In the genomic region with DNA sequence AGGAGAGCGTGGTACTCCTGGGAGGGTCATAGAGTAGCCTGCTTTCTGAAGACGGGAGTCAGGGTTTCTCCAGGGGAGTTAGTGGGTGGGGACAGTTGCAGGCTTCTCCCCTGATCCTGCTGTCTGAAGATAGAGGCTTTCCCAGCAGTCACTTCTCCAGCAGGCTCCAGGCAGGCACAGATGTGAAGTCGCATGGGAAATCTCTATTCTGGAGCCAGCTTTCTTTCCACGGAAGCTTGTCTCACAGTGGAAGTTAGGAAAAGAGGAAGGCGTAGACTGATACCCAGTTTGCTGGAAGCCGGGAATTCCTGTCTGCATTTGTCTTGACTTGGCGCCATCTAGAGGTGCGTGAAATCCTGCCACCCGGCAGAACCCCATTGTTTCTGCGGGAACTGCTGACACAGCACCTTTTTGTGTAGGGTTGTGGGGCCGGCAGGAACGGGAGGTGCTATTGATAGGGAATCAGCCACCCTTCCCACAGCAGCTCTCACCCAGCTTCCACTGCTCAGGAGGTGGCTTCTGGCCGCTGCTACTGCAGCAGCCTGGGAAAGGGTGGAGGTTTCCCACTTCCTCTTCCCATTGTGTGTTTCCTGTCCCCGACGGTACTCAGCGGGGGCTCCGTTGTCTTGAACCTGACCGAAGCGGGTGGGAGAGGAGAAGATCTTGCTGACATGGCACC, we compare ENCODE assay signal across 8 cellular contexts. TPM values are rescaled to one million over a fixed set of nuclear protein-coding genes. Genes with fewer than 3 reads are reported as not detected.
DNase-seq lines count a peak whose midpoint lies in the region; ATAC-seq and TF ChIP-seq lines count a peak whose summit lies in the region.

No MANE protein-coding gene starts in this region.

- H3K27ac ChIP-seq in H9 (ENCODE audit: insufficient read length, low read depth, low read length) (no peak overlapping the region), endodermal cell (ENCODE audit: low read depth, low read length) (peak overlapping the region; percentile 30)

- peak overlapping the region; percentile 95 to 96 (median 96) for H3K27ac Mint-ChIP-seq in H9
- peak overlapping the region; percentile 68 for H3K27ac Mint-ChIP-seq in activated CD8-positive, alpha-beta T cell treated with anti-CD3 and anti-CD28 coated beads, Interleukin-2, amount 10 ng/mL, durations not matched to agents 7 days and 5 days
- H3K27ac Mint-ChIP-seq in endodermal cell: peak overlapping the region; percentile 87
- H3K27ac Mint-ChIP-seq in memory B cell: no peak overlapping the region

- peaks cover 23% of the 10 kb centered on the region for H3K36me3 ChIP-seq in endodermal cell (ENCODE audit: control insufficient read depth, insufficient read depth, low read length)

- H3K36me3 Mint-ChIP-seq in H9 (ENCODE audit: insufficient read depth in 1 of 3, low read depth in 3 of 3) (peaks cover 16 to 38% (median 37%) of the 10 kb centered on the region in 3 experiments; a peak in 6 of 7 replicates), endodermal cell (ENCODE audit: low read depth) (peaks cover 17% of the 10 kb centered on the region), memory B cell (peaks cover 11% of the 10 kb centered on the region)
- H3K36me3 Mint-ChIP-seq in activated CD8-positive, alpha-beta T cell treated with anti-CD3 and anti-CD28 coated beads, Interleukin-2, amount 10 ng/mL, durations not matched to agents 7 days and 5 days (ENCODE audit: low read depth): peaks cover 24% of the 10 kb centered on the region

- no peak overlapping the region for H3K4me2 ChIP-seq in H9 (ENCODE audit: insufficient read depth, insufficient read length, low read length)

- H4K8ac ChIP-seq in H9 (replicated peaks; ENCODE audit: insufficient read length, low read depth, low read length): no peak overlapping the region

- H2BK15ac ChIP-seq in H9 (ENCODE audit: low read depth, low read length): no peak overlapping the region

- H3K23ac ChIP-seq in H9 (ENCODE audit: insufficient read length, low read depth, low read length): no peak overlapping the region

- no peak overlapping the region for H3T11ph ChIP-seq in H9 (ENCODE audit: low read length)

- H3K23me2 ChIP-seq in H9 (ENCODE audit: insufficient read length, low read depth, low read length, poor library complexity, severe bottlenecking): no peaks in the 10 kb centered on the region

- H4K5ac ChIP-seq in H9 (ENCODE audit: insufficient read length, low read depth, low read length): no peak overlapping the region

- H3K56ac ChIP-seq in H9 (ENCODE audit: insufficient read length, low read depth, low read length): no peak overlapping the region

- DNase-seq in AG09309 (ENCODE audit: low read depth) (peak; percentile 62), H9 (peak; percentile 86), NCI-H748 (lab: John Stamatoyannopoulos, UW; ENCODE audit: unreplicated experiment) (peak; percentile 85), endodermal cell (peak; percentile 95), memory B cell (ENCODE audit: low spot score in 2 of 2) (peak; percentile 11 to 37)
- DNase-seq in activated CD8-positive, alpha-beta T cell treated with anti-CD3 and anti-CD28 coated beads, Interleukin-2, amount 10 ng/mL, durations not matched to agents 7 days and 5 days: peak; percentile 63
- peak; percentile 25 for DNase-seq in stimulated activated CD8-positive, alpha-beta memory T cell treated with anti-CD3 and anti-CD28 coated beads, Interleukin-15, amount 100 ng/mL, for 1 hour (ENCODE audit: low read depth)

- H3K27me3 ChIP-seq in H9 (ENCODE audit: insufficient read depth, low read length) (no peaks in the 10 kb centered on the region), endodermal cell (ENCODE audit: control insufficient read depth, insufficient read depth, low read length, poor library complexity, severe bottlenecking) (no peaks in the 10 kb centered on the region)

- peaks cover 9% of the 10 kb centered on the region in 2 experiments for H3K4me1 Mint-ChIP-seq in H9
- H3K4me1 Mint-ChIP-seq in activated CD8-positive, alpha-beta T cell treated with anti-CD3 and anti-CD28 coated beads, Interleukin-2, amount 10 ng/mL, durations not matched to agents 7 days and 5 days (ENCODE audit: low read depth): peaks cover 15% of the 10 kb centered on the region
- peaks cover 4% of the 10 kb centered on the region for H3K4me1 Mint-ChIP-seq in endodermal cell
- H3K4me1 Mint-ChIP-seq in memory B cell: peaks cover 4% of the 10 kb centered on the region

- no peak overlapping the region for H2BK120ac ChIP-seq in H9 (ENCODE audit: low read depth, low read length, poor library complexity, severe bottlenecking)

- H3K18ac ChIP-seq in H9 (ENCODE audit: insufficient read length, low read depth, low read length): no peak overlapping the region

- no peak overlapping the region for H3K14ac ChIP-seq in H9 (ENCODE audit: insufficient read depth, low read length)

- TF ChIP-seq CTCF in AG09309 (IDR thresholded peaks at IDR 0.05; ENCODE audit: control insufficient read depth, insufficient read depth, low read depth, low read length, missing control alignments): peak; percentile 90
- peak; percentile 89 for TF ChIP-seq CTCF in H9 (conservative IDR thresholded peaks at IDR 0.05)
- TF ChIP-seq CTCF in endodermal cell (conservative IDR thresholded peaks at IDR 0.05): peak; percentile 92

- H3K79me2 ChIP-seq in H9 (ENCODE audit: insufficient read depth, low read length): no peaks in the 10 kb centered on the region

- H3K4me1 ChIP-seq in H9 (ENCODE audit: insufficient read depth, low read length): no peaks in the 10 kb centered on the region
- H3K4me1 ChIP-seq in endodermal cell (ENCODE audit: control insufficient read depth, insufficient read depth, low read length): no peaks in the 10 kb centered on the region

- H4K20me1 ChIP-seq in H9 (ENCODE audit: control insufficient read depth, insufficient read depth, insufficient read length): no peaks in the 10 kb centered on the region

- no peak overlapping the region for H2AFZ ChIP-seq in H9 (ENCODE audit: low read length)

- no peak overlapping the region for H2BK5ac ChIP-seq in H9 (ENCODE audit: insufficient read length, low read length)

- no peak overlapping the region for H2BK12ac ChIP-seq in H9 (ENCODE audit: insufficient read length, low read depth, low read length)

- no peak overlapping the region for H2AK5ac ChIP-seq in H9 (ENCODE audit: insufficient read length, low read length)

- H3K27me3 Mint-ChIP-seq in H9 (ENCODE audit: low read depth): no peaks in the 10 kb centered on the region; the same call in 1 of the 2 replicates
- no peaks in the 10 kb centered on the region for H3K27me3 Mint-ChIP-seq in activated CD8-positive, alpha-beta T cell treated with anti-CD3 and anti-CD28 coated beads, Interleukin-2, amount 10 ng/mL, durations not matched to agents 7 days and 5 days (ENCODE audit: low read depth)
- no peaks in the 10 kb centered on the region for H3K27me3 Mint-ChIP-seq in endodermal cell (ENCODE audit: insufficient read depth)
- H3K27me3 Mint-ChIP-seq in memory B cell: no peaks in the 10 kb centered on the region

- ATAC-seq in activated CD8-positive, alpha-beta T cell treated with anti-CD3 and anti-CD28 coated beads, Interleukin-2, amount 10 ng/mL, durations not matched to agents 7 days and 5 days: peak; percentile 68
- peak; percentile 59 for ATAC-seq in memory B cell (ENCODE audit: low read depth)
- no peak for ATAC-seq in HG03097 (IDR thresholded peaks at IDR 0.05; ENCODE audit: low FRiP score, unreplicated experiment)

- CTCF ChIA-PET in activated CD8-positive, alpha-beta T cell treated with anti-CD3 and anti-CD28 coated beads, Interleukin-2, amount 10 ng/mL, durations not matched to agents 7 days and 5 days (lab: Charles Lee): interaction anchor here (0.7 to 4.9 kb wide), 24 partner anchors 11 to 150 kb away, joined by 3 to 38 read pairs (median 4); a partner anchor contains a TSS

- H4K91ac ChIP-seq in H9 (ENCODE audit: insufficient read length, low read depth, low read length): no peak overlapping the region

- H3K4me3 Mint-ChIP-seq in H9 (no peak overlapping the region; a peak in 1 of 5 replicates), endodermal cell (no peak overlapping the region), memory B cell (no peak overlapping the region)
- no peak overlapping the region for H3K4me3 Mint-ChIP-seq in activated CD8-positive, alpha-beta T cell treated with anti-CD3 and anti-CD28 coated beads, Interleukin-2, amount 10 ng/mL, durations not matched to agents 7 days and 5 days

- no peak overlapping the region for H2BK20ac ChIP-seq in H9 (ENCODE audit: low read depth, low read length, poor library complexity, severe bottlenecking)

- POLR2A ChIA-PET in activated CD8-positive, alpha-beta T cell treated with anti-CD3 and anti-CD28 coated beads, Interleukin-2, amount 10 ng/mL, durations not matched to agents 7 days and 5 days (lab: Charles Lee): interaction anchor here (0.9 kb wide), 1 partner anchor 129 kb away, joined by 3 read pairs; no protein-coding TSS in a partner anchor

- whole genome bisulfite sequencing in H9 (ENCODE audit: extremely low coverage, insufficient read length, low lambda C conversion rate): no CpG with 5 or more reads among the region's 19 CpGs
- 51 to 65% methylated on average over 10 to 19 of the region's 19 CpGs for WGBS in endodermal cell (ENCODE audit: insufficient coverage in 1 of 2, insufficient read length in 1 of 2), 2 experiments

- no peaks in the 10 kb centered on the region for H3K79me1 ChIP-seq in H9 (ENCODE audit: insufficient read depth, low read depth, low read length, poor library complexity, severe bottlenecking)

- H3K9me3 Mint-ChIP-seq in H9 (no peaks in the 10 kb centered on the region), endodermal cell (no peaks in the 10 kb centered on the region), memory B cell (no peaks in the 10 kb centered on the region)
- no peaks in the 10 kb centered on the region for H3K9me3 Mint-ChIP-seq in activated CD8-positive, alpha-beta T cell treated with anti-CD3 and anti-CD28 coated beads, Interleukin-2, amount 10 ng/mL, durations not matched to agents 7 days and 5 days (ENCODE audit: insufficient read depth)

- H3K4me3 ChIP-seq in AG09309 (ENCODE audit: control insufficient read depth, low read depth, low read length): no peak overlapping the region
- H3K4me3 ChIP-seq in endodermal cell (ENCODE audit: low read length): no peak overlapping the region

- no peak overlapping the region for H3K4ac ChIP-seq in H9 (ENCODE audit: low read depth, low read length)

- H3K9me3 ChIP-seq in H9 (ENCODE audit: control insufficient read depth, low read depth, low read length) (no peaks in the 10 kb centered on the region), endodermal cell (ENCODE audit: control insufficient read depth, low read length) (no peaks in the 10 kb centered on the region)

- H3K9ac ChIP-seq in H9 (ENCODE audit: extremely low read depth, insufficient read length, low read length): no peak overlapping the region
- H3K9ac ChIP-seq in endodermal cell (ENCODE audit: extremely low read depth, low read length, poor library complexity, severe bottlenecking): no peak overlapping the region

RNA-seq across cellular contexts. Expression of a gene that starts 28.5 kb away (rescaled TPM):
- total RNA-seq in H9 (2021) (17.8 and 20.0 TPM in 2 replicates), endodermal cell (1 to 10 TPM; 6.9 to 8.7 TPM)
- total RNA-seq in activated CD8-positive, alpha-beta T cell treated with anti-CD3 and anti-CD28 coated beads, Interleukin-2, amount 10 ng/mL, durations not matched to agents 7 days and 5 days: not detected
- polyA plus RNA-seq in endodermal cell (2013, experiment 1 of 2): 3.6 TPM
- 5.1 TPM for polyA plus RNA-seq in endodermal cell (2013, experiment 2 of 2)

RNA-seq across cellular contexts. Expression of a gene that starts 57.3 kb away (rescaled TPM):
- total RNA-seq in H9 (2021) (65.1 and 66.9 TPM in 2 replicates), endodermal cell (10 to 100 TPM; 61.8 to 69.5 TPM)
- 10 to 100 TPM; 74.4 to 76.8 TPM for total RNA-seq in activated CD8-positive, alpha-beta T cell treated with anti-CD3 and anti-CD28 coated beads, Interleukin-2, amount 10 ng/mL, durations not matched to agents 7 days and 5 days
- polyA plus RNA-seq in endodermal cell (2013, experiment 1 of 2): 44.2 TPM
- 34.1 TPM for polyA plus RNA-seq in endodermal cell (2013, experiment 2 of 2)

Comparison
In these comparisons a context has a peak if more than half of its experiments do, and no peak if none do; other contexts are left out.
1. DNase-seq: peak in every context shown above with its lines; median percentile 95 in endodermal cell; 86 in H9; 85 in NCI-H748; 63 in activated CD8-positive, alpha-beta T cell treated with anti-CD3 and anti-CD28 coated beads, Interleukin-2, amount 10 ng/mL, durations not matched to agents 7 days and 5 days; 62 in AG09309; 25 in stimulated activated CD8-positive, alpha-beta memory T cell treated with anti-CD3 and anti-CD28 coated beads, Interleukin-15, amount 100 ng/mL, for 1 hour; 24 in memory B cell.
2. RNA of a gene that starts 28.5 kb away (total RNA-seq): 17.8 to 20.0 TPM in H9 and 6.9 to 8.7 TPM in endodermal cell; not detected in activated CD8-positive, alpha-beta T cell treated with anti-CD3 and anti-CD28 coated beads, Interleukin-2, amount 10 ng/mL, durations not matched to agents 7 days and 5 days; every median in the first group is over 4 times any median in the second.
3. Peak in every context shown above with its lines, with median percentiles within 50 percentile points of each other: CTCF ChIP-seq.